Comparison of ENCODE assay signal across 27 cellular contexts in genomic region chr1:51740652-51741051, GRCh38.
DNase-seq lines count a peak whose midpoint lies in the region; ATAC-seq and TF ChIP-seq lines count a peak whose summit lies in the region.
"Had no signal": no experiment of that assay in that cellular context is flagged by ENCODE, and none has a peak within 500 bp of the region (broad histone marks: within the 10 kb centered on the region; RNA-seq: fewer than 3 reads in every experiment).

No MANE protein-coding gene starts in this region.

- TF ChIP-seq CTCF in right lobe of liver (IDR thresholded peaks at IDR 0.05), result no peak

- no peak for TF ChIP-seq POLR2A in right lobe of liver (IDR thresholded peaks at IDR 0.05)

- no peak overlapping the region for H3K4me3 Mint-ChIP-seq in activated CD4-positive, alpha-beta T cell treated with anti-CD3 and anti-CD28 coated beads for 36 hours
- no peak overlapping the region for H3K4me3 Mint-ChIP-seq in stimulated activated naive B cell treated with anti-CD40 and anti-IgM and Interleukin-4, amounts not matched to agents 10 μg/mL and 1 μg/mL and 100 μg/mL, for 72 hours
- no peak overlapping the region for H3K4me3 Mint-ChIP-seq in naive thymus-derived CD4-positive, alpha-beta T cell
- H3K4me3 Mint-ChIP-seq: activated CD4-positive, alpha-beta T cell treated with anti-CD3 and anti-CD28 coated beads, Interleukin-2, amount 10 ng/mL, durations not matched to agents 24 days and 14 days; activated naive CD4-positive, alpha-beta T cell treated with anti-CD3 and anti-CD28 coated beads, Interleukin-2, amount 10 ng/mL, durations not matched to agents 7 days and 5 days; CD8-positive, alpha-beta T cell; endodermal cell; nephron progenitor cell; T-helper 1 cell treated with Interleukin-12 subunit alpha and Interleukin-12 subunit beta and Interleukin-4 antibody, amounts not matched to agents 30 μg/mL and 1 μg/mL, for 36 hours; type B pancreatic cell had no signal

- ATAC-seq in activated CD4-positive, alpha-beta T cell treated with anti-CD3 and anti-CD28 coated beads for 36 hours, result peak; percentile 30
- ATAC-seq in HG03175 (IDR thresholded peaks at IDR 0.05; ENCODE audit: unreplicated experiment) (peak; percentile 55), GM19467 (IDR thresholded peaks at IDR 0.05; ENCODE audit: unreplicated experiment) (no peak), right lobe of liver (no peak)
- ATAC-seq in stimulated activated naive B cell treated with anti-CD40 and anti-IgM and Interleukin-4, amounts not matched to agents 10 μg/mL and 1 μg/mL and 100 μg/mL, for 72 hours (replicated peaks), result peak; percentile 75 to 88
- no peak for ATAC-seq in naive thymus-derived CD4-positive, alpha-beta T cell
- ATAC-seq: CD8-positive, alpha-beta T cell; gastrocnemius medialis; left ventricle myocardium superior; sciatic nerve had no signal

- WGBS in right lobe of liver (ENCODE audit: insufficient coverage, low coverage, low lambda C conversion rate, missing lambda C conversion rate), result 49% methylated on average over 3 of the region's 3 CpGs

- intact Hi-C loops in activated CD4-positive, alpha-beta T cell treated with anti-CD3 and anti-CD28 coated beads for 36 hours (cut with DNase I, micrococcal nuclease), result no loop called here
- intact Hi-C loops in right lobe of liver (cut with DNase I), result no loop called here
- intact Hi-C loops in naive thymus-derived CD4-positive, alpha-beta T cell (cut with micrococcal nuclease), result no loop called here

- no peaks in the 10 kb centered on the region for H3K9me3 Mint-ChIP-seq in activated CD4-positive, alpha-beta T cell treated with anti-CD3 and anti-CD28 coated beads for 36 hours (ENCODE audit: low read depth)
- H3K9me3 Mint-ChIP-seq in stimulated activated naive B cell treated with anti-CD40 and anti-IgM and Interleukin-4, amounts not matched to agents 10 μg/mL and 1 μg/mL and 100 μg/mL, for 72 hours, result no peaks in the 10 kb centered on the region
- no peaks in the 10 kb centered on the region for H3K9me3 Mint-ChIP-seq in naive thymus-derived CD4-positive, alpha-beta T cell
- H3K9me3 Mint-ChIP-seq: activated CD4-positive, alpha-beta T cell treated with anti-CD3 and anti-CD28 coated beads, Interleukin-2, amount 10 ng/mL, durations not matched to agents 24 days and 14 days; activated naive CD4-positive, alpha-beta T cell treated with anti-CD3 and anti-CD28 coated beads, Interleukin-2, amount 10 ng/mL, durations not matched to agents 7 days and 5 days; CD8-positive, alpha-beta T cell; endodermal cell; nephron progenitor cell; T-helper 1 cell treated with Interleukin-12 subunit alpha and Interleukin-12 subunit beta and Interleukin-4 antibody, amounts not matched to agents 30 μg/mL and 1 μg/mL, for 36 hours; type B pancreatic cell had no signal

- no peaks in the 10 kb centered on the region for H3K9me3 ChIP-seq in right lobe of liver
- H3K9me3 ChIP-seq in naive thymus-derived CD4-positive, alpha-beta T cell (ENCODE audit: control insufficient read depth in 2 of 3, low read length in 3 of 3), result no peaks in the 10 kb centered on the region
- H3K9me3 ChIP-seq: gastrocnemius medialis had no signal

- peaks cover 49% of the 10 kb centered on the region for H3K4me1 Mint-ChIP-seq in activated CD4-positive, alpha-beta T cell treated with anti-CD3 and anti-CD28 coated beads for 36 hours
- H3K4me1 Mint-ChIP-seq in stimulated activated naive B cell treated with anti-CD40 and anti-IgM and Interleukin-4, amounts not matched to agents 10 μg/mL and 1 μg/mL and 100 μg/mL, for 72 hours, result peaks cover 25 to 46% of the 10 kb centered on the region in 2 donors
- peaks cover 9 to 46% (median 36%) of the 10 kb centered on the region in 7 donors for H3K4me1 Mint-ChIP-seq in naive thymus-derived CD4-positive, alpha-beta T cell

- peaks cover 0 to 1% (median 0%) of the 10 kb centered on the region in 4 donors for H3K36me3 ChIP-seq in right lobe of liver
- H3K36me3 ChIP-seq in naive thymus-derived CD4-positive, alpha-beta T cell (ENCODE audit: control insufficient read depth in 2 of 3, insufficient read depth in 3 of 3, low read length in 3 of 3), result no peaks in the 10 kb centered on the region
- H3K36me3 ChIP-seq: gastrocnemius medialis had no signal

- H3K4me3 ChIP-seq in right lobe of liver, result no peak overlapping the region
- H3K4me3 ChIP-seq in naive thymus-derived CD4-positive, alpha-beta T cell (ENCODE audit: low read length), result no peak overlapping the region
- H3K4me3 ChIP-seq: coronary artery, gastrocnemius medialis had no signal

- POLR2A ChIA-PET in activated CD4-positive, alpha-beta T cell treated with anti-CD3 and anti-CD28 coated beads for 36 hours (lab: Charles Lee), result interaction anchor here (0.6 kb wide), 1 partner anchor 28 kb away, joined by 4 read pairs; no protein-coding TSS in a partner anchor
- POLR2A ChIA-PET in naive thymus-derived CD4-positive, alpha-beta T cell (lab: Charles Lee), result no interaction called here

- H3K27me3 ChIP-seq in right lobe of liver, result no peaks in the 10 kb centered on the region
- H3K27me3 ChIP-seq in naive thymus-derived CD4-positive, alpha-beta T cell (ENCODE audit: control insufficient read depth in 2 of 2, insufficient read depth in 2 of 2, low read length in 2 of 2), result no peaks in the 10 kb centered on the region
- H3K27me3 ChIP-seq: gastrocnemius medialis had no signal

- CTCF ChIA-PET in activated CD4-positive, alpha-beta T cell treated with anti-CD3 and anti-CD28 coated beads for 36 hours (lab: Charles Lee), result interaction anchor here (0.6 to 1.6 kb wide), 3 partner anchors 12 to 1101 kb away, joined by 3 to 5 read pairs (median 3); no protein-coding TSS in a partner anchor
- CTCF ChIA-PET in naive thymus-derived CD4-positive, alpha-beta T cell (lab: Charles Lee), result no interaction called here

- DNase-seq in activated CD4-positive, alpha-beta T cell treated with anti-CD3 and anti-CD28 coated beads for 36 hours, result no peak
- DNase-seq in activated CD4-positive, alpha-beta T cell treated with anti-CD3 and anti-CD28 coated beads for 4 hours, result no peak
- peak; percentile 14 for DNase-seq in dermis blood vessel endothelial cell
- no peak for DNase-seq in stimulated activated naive B cell treated with anti-CD40 and anti-IgM and Interleukin-4, amounts not matched to agents 10 μg/mL and 1 μg/mL and 100 μg/mL, for 72 hours
- DNase-seq in right lobe of liver, result no peak
- no peak for DNase-seq in naive thymus-derived CD4-positive, alpha-beta T cell
- DNase-seq: 8988T; activated CD4-positive, alpha-beta T cell treated with anti-CD3 and anti-CD28 coated beads, Interleukin-2, amount 10 ng/mL, durations not matched to agents 24 days and 14 days; activated naive CD4-positive, alpha-beta T cell treated with anti-CD3 and anti-CD28 coated beads, Interleukin-2, amount 10 ng/mL, durations not matched to agents 7 days and 5 days; activated T-cell treated with anti-CD3 and anti-CD28 coated beads, Interleukin-2, amount 50 U/mL, for 48 hours; CD8-positive, alpha-beta T cell; DMS 273 treated with DMSO at 0.1 percent for 48 hours; endodermal cell; gastrocnemius medialis; hippocampal formation; left ventricle myocardium superior; NCI-H1694; NCI-H2171 treated with DMSO at 0.1 percent for 48 hours; NCI-H524 treated with DMSO at 0.1 percent for 48 hours; nephron progenitor cell; stimulated activated CD4-positive, alpha-beta T cell treated with anti-CD3 and anti-CD28 coated beads, Interleukin-4, amount 100 ng/mL, for 4 hours had no signal

- no peaks in the 10 kb centered on the region for H3K27me3 Mint-ChIP-seq in activated CD4-positive, alpha-beta T cell treated with anti-CD3 and anti-CD28 coated beads for 36 hours
- no peaks in the 10 kb centered on the region for H3K27me3 Mint-ChIP-seq in stimulated activated naive B cell treated with anti-CD40 and anti-IgM and Interleukin-4, amounts not matched to agents 10 μg/mL and 1 μg/mL and 100 μg/mL, for 72 hours
- no peaks in the 10 kb centered on the region for H3K27me3 Mint-ChIP-seq in naive thymus-derived CD4-positive, alpha-beta T cell
- H3K27me3 Mint-ChIP-seq: activated CD4-positive, alpha-beta T cell treated with anti-CD3 and anti-CD28 coated beads, Interleukin-2, amount 10 ng/mL, durations not matched to agents 24 days and 14 days; activated naive CD4-positive, alpha-beta T cell treated with anti-CD3 and anti-CD28 coated beads, Interleukin-2, amount 10 ng/mL, durations not matched to agents 7 days and 5 days; type B pancreatic cell had no signal

- peaks cover 0 to 21% (median 5%) of the 10 kb centered on the region in 4 donors for H3K4me1 ChIP-seq in right lobe of liver
- peaks cover 0 to under 1% of the 10 kb centered on the region in 2 donors for H3K4me1 ChIP-seq in naive thymus-derived CD4-positive, alpha-beta T cell (ENCODE audit: control insufficient read depth in 2 of 2, insufficient read depth in 2 of 2, low read length in 2 of 2)

- H3K36me3 Mint-ChIP-seq in activated CD4-positive, alpha-beta T cell treated with anti-CD3 and anti-CD28 coated beads for 36 hours (ENCODE audit: low read depth), result peaks cover 3% of the 10 kb centered on the region
- H3K36me3 Mint-ChIP-seq in stimulated activated naive B cell treated with anti-CD40 and anti-IgM and Interleukin-4, amounts not matched to agents 10 μg/mL and 1 μg/mL and 100 μg/mL, for 72 hours, result peaks cover 2 to 8% of the 10 kb centered on the region in 2 donors
- peaks cover 0 to 19% (median 4%) of the 10 kb centered on the region in 5 donors for H3K36me3 Mint-ChIP-seq in naive thymus-derived CD4-positive, alpha-beta T cell

- no peak overlapping the region for H3K27ac Mint-ChIP-seq in activated CD4-positive, alpha-beta T cell treated with anti-CD3 and anti-CD28 coated beads for 36 hours
- H3K27ac Mint-ChIP-seq in stimulated activated naive B cell treated with anti-CD40 and anti-IgM and Interleukin-4, amounts not matched to agents 10 μg/mL and 1 μg/mL and 100 μg/mL, for 72 hours, result no peak overlapping the region
- no peak overlapping the region for H3K27ac Mint-ChIP-seq in naive thymus-derived CD4-positive, alpha-beta T cell
- H3K27ac Mint-ChIP-seq: activated CD4-positive, alpha-beta T cell treated with anti-CD3 and anti-CD28 coated beads, Interleukin-2, amount 10 ng/mL, durations not matched to agents 24 days and 14 days; activated naive CD4-positive, alpha-beta T cell treated with anti-CD3 and anti-CD28 coated beads, Interleukin-2, amount 10 ng/mL, durations not matched to agents 7 days and 5 days; CD8-positive, alpha-beta T cell; endodermal cell; nephron progenitor cell; T-helper 1 cell treated with Interleukin-12 subunit alpha and Interleukin-12 subunit beta and Interleukin-4 antibody, amounts not matched to agents 30 μg/mL and 1 μg/mL, for 36 hours; type B pancreatic cell had no signal

- no peak overlapping the region for H3K27ac ChIP-seq in right lobe of liver
- H3K27ac ChIP-seq in naive thymus-derived CD4-positive, alpha-beta T cell (ENCODE audit: low read depth, low read length), result no peak overlapping the region
- H3K27ac ChIP-seq: coronary artery, gastrocnemius medialis had no signal

Comparison
In these comparisons a context has a peak if more than half of its experiments do, and no peak if none do; other contexts are left out.
1. ATAC-seq: peak in activated CD4-positive, alpha-beta T cell treated with anti-CD3 and anti-CD28 coated beads for 36 hours (single experiment), HG03175 (single experiment) and stimulated activated naive B cell treated with anti-CD40 and anti-IgM and Interleukin-4, amounts not matched to agents 10 μg/mL and 1 μg/mL and 100 μg/mL, for 72 hours (2 of 2); none in GM19467 (single experiment), right lobe of liver (0 of 4) and naive thymus-derived CD4-positive, alpha-beta T cell (single experiment).